ENCODE assay signal across 15 cellular contexts in genomic region chr12:104529130-104529874, GRCh38.
"Had no signal": no experiment of that assay in that cellular context is flagged by ENCODE, and none has a peak within 500 bp of the region (broad histone marks: within the 10 kb centered on the region; RNA-seq: fewer than 3 reads in every experiment).

No MANE protein-coding gene starts in this region.

- H3K9me3 ChIP-seq: suprapubic skin had no signal

- H3K36me3 ChIP-seq: suprapubic skin had no signal

- DNase-seq: activated CD8-positive, alpha-beta memory T cell treated with anti-CD3 and anti-CD28 coated beads, Interleukin-2, amount 10 ng/mL, durations not matched to agents 7 days and 5 days; activated gamma-delta T cell; activated T-cell treated with anti-CD3 and anti-CD28 coated beads, Interleukin-2, amount 50 U/mL, for 24 hours; amygdala; dermis blood vessel endothelial cell; foreskin fibroblast; nephron progenitor cell; stimulated activated CD4-positive, alpha-beta T cell treated with anti-CD3 and anti-CD28 coated beads, Interleukin-12 subunit alpha, Interleukin-12 subunit beta, amount 100 ng/mL, for 4 hours; stimulated activated naive CD4-positive, alpha-beta T cell treated with Interleukin-2 at 50 U/mL for 16 hours had no signal

- H3K4me1 ChIP-seq: suprapubic skin had no signal

- H3K27ac Mint-ChIP-seq: activated CD8-positive, alpha-beta memory T cell treated with anti-CD3 and anti-CD28 coated beads, Interleukin-2, amount 10 ng/mL, durations not matched to agents 7 days and 5 days; activated naive CD8-positive, alpha-beta T cell; activated T-cell treated with anti-CD3 and anti-CD28 coated beads, Interleukin-2, amount 50 U/mL, for 24 hours; brain; memory B cell; nephron progenitor cell had no signal

- ATAC-seq: activated CD8-positive, alpha-beta memory T cell treated with anti-CD3 and anti-CD28 coated beads, Interleukin-2, amount 10 ng/mL, durations not matched to agents 7 days and 5 days; esophagus mucosa; left lobe of liver had no signal

- H3K4me3 ChIP-seq: suprapubic skin had no signal

- H3K27ac ChIP-seq: suprapubic skin had no signal

- H3K4me3 Mint-ChIP-seq: activated CD8-positive, alpha-beta memory T cell treated with anti-CD3 and anti-CD28 coated beads, Interleukin-2, amount 10 ng/mL, durations not matched to agents 7 days and 5 days; activated naive CD8-positive, alpha-beta T cell; activated T-cell treated with anti-CD3 and anti-CD28 coated beads, Interleukin-2, amount 50 U/mL, for 24 hours; brain; memory B cell; nephron progenitor cell had no signal

- H3K27me3 ChIP-seq: suprapubic skin had no signal

- H3K9me3 Mint-ChIP-seq: activated T-cell treated with anti-CD3 and anti-CD28 coated beads, Interleukin-2, amount 50 U/mL, for 24 hours had no signal

- H3K27me3 Mint-ChIP-seq: activated CD8-positive, alpha-beta memory T cell treated with anti-CD3 and anti-CD28 coated beads, Interleukin-2, amount 10 ng/mL, durations not matched to agents 7 days and 5 days; activated naive CD8-positive, alpha-beta T cell; activated T-cell treated with anti-CD3 and anti-CD28 coated beads, Interleukin-2, amount 50 U/mL, for 24 hours; brain; memory B cell had no signal
